7 cellular contexts compared by ENCODE assay signal in the genomic region with DNA sequence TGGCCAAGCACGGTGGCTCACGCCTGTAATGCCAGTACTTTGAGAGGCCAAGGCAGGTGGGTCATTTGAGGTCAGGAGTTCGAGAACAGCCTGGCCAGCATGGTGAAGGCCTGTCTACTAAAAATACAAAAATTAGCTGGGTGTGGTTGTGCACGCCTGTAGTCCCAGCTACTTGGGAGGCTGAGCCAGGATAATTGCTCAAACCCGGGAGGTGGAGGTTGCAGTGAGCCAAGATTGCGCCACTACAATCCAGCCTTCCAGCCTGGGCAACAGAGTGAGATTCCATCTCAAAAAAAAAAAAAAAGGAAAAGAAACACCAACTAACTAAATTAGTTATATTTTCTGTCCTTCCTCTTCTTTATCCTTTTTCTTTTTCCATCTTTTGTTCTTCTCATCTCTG.
DNase-seq lines count a peak whose midpoint lies in the region; ATAC-seq and TF ChIP-seq lines count a peak whose summit lies in the region.
"Not testable (repeated sequence)": the region's sequence is repeated elsewhere in the genome, so short reads cannot be mapped to it uniquely, and the experiment has no call there.

No MANE protein-coding gene starts in this region.

- not testable (repeated sequence) for TF ChIP-seq CTCF in activated CD8-positive, alpha-beta T cell treated with anti-CD3 and anti-CD28 coated beads for 36 hours (IDR thresholded peaks at IDR 0.05); ascending aorta (IDR thresholded peaks at IDR 0.05); psoas muscle (IDR thresholded peaks at IDR 0.05)

- peaks cover 52 to 91% (median 66%) of the 10 kb centered on the region in 4 donors for H3K4me1 Mint-ChIP-seq in CD4-positive, alpha-beta memory T cell
- H3K4me1 Mint-ChIP-seq in T-cell, result peaks cover 84 to 87% (median 86%) of the 10 kb centered on the region in 3 donors
- peaks cover 81% of the 10 kb centered on the region for H3K4me1 Mint-ChIP-seq in activated CD8-positive, alpha-beta T cell treated with anti-CD3 and anti-CD28 coated beads for 36 hours (ENCODE audit: low read depth)
- H3K4me1 Mint-ChIP-seq in naive thymus-derived CD8-positive, alpha-beta T cell, result peaks cover 33 to 90% (median 70%) of the 10 kb centered on the region in 4 donors

- ATAC-seq in T-cell (replicated peaks in 1 of 4); activated CD8-positive, alpha-beta T cell treated with anti-CD3 and anti-CD28 coated beads for 36 hours; naive thymus-derived CD8-positive, alpha-beta T cell: not testable (repeated sequence)
- peak; percentile 45 for ATAC-seq in Right ventricle myocardium inferior
- peak in 2 of 4 donors; percentile 40 to 43 for ATAC-seq in psoas muscle

- peak overlapping the region in 5 of 8 donors; percentile 5 to 27 (median 13) for H3K4me3 Mint-ChIP-seq in CD4-positive, alpha-beta memory T cell
- H3K4me3 Mint-ChIP-seq in T-cell, result peak overlapping the region in 1 of 3 donors; percentile 3
- not testable (repeated sequence) for H3K4me3 Mint-ChIP-seq in activated CD8-positive, alpha-beta T cell treated with anti-CD3 and anti-CD28 coated beads for 36 hours
- peak overlapping the region in 5 of 10 donors; percentile 6 to 53 (median 14) for H3K4me3 Mint-ChIP-seq in naive thymus-derived CD8-positive, alpha-beta T cell

- peaks cover 15% of the 10 kb centered on the region for H3K36me3 ChIP-seq in CD4-positive, alpha-beta memory T cell (ENCODE audit: insufficient read depth, low read length)
- H3K36me3 ChIP-seq in ascending aorta, result not testable (repeated sequence)
- H3K36me3 ChIP-seq in psoas muscle (ENCODE audit: insufficient read depth in 1 of 2, low read depth in 1 of 2), result peaks cover 4 to 38% of the 10 kb centered on the region in 2 donors

- 37 to 60% (median 39%) methylated on average over 6 of the region's 6 CpGs for WGBS in psoas muscle, 3 donors

- not testable (repeated sequence) for H3K27me3 ChIP-seq in CD4-positive, alpha-beta memory T cell (ENCODE audit: insufficient read depth, low read length); ascending aorta; psoas muscle (ENCODE audit: insufficient read depth in 3 of 3, low read length in 2 of 3)

- not testable (repeated sequence) for H3K27ac ChIP-seq in CD4-positive, alpha-beta memory T cell (ENCODE audit: low read depth, low read length)
- H3K27ac ChIP-seq in ascending aorta (peak overlapping the region; percentile 58 to 91), psoas muscle (peak overlapping the region; percentile 82)

- not testable (repeated sequence) for H3K9me3 Mint-ChIP-seq in CD4-positive, alpha-beta memory T cell; T-cell; activated CD8-positive, alpha-beta T cell treated with anti-CD3 and anti-CD28 coated beads for 36 hours; naive thymus-derived CD8-positive, alpha-beta T cell

- not testable (repeated sequence) for H3K27me3 Mint-ChIP-seq in CD4-positive, alpha-beta memory T cell; T-cell; activated CD8-positive, alpha-beta T cell treated with anti-CD3 and anti-CD28 coated beads for 36 hours; naive thymus-derived CD8-positive, alpha-beta T cell

- not testable (repeated sequence) for DNase-seq in CD4-positive, alpha-beta memory T cell; T-cell; activated CD8-positive, alpha-beta T cell treated with anti-CD3 and anti-CD28 coated beads for 36 hours; ascending aorta (ENCODE audit: low spot score in 2 of 2); Right ventricle myocardium inferior (ENCODE audit: missing footprints); naive thymus-derived CD8-positive, alpha-beta T cell
- peak; percentile 35 to 51 for DNase-seq in psoas muscle

- peaks cover 52 to 76% of the 10 kb centered on the region in 2 donors for H3K36me3 Mint-ChIP-seq in CD4-positive, alpha-beta memory T cell
- peaks cover 65% of the 10 kb centered on the region for H3K36me3 Mint-ChIP-seq in T-cell
- H3K36me3 Mint-ChIP-seq in activated CD8-positive, alpha-beta T cell treated with anti-CD3 and anti-CD28 coated beads for 36 hours (ENCODE audit: low read depth), result peaks cover 62% of the 10 kb centered on the region
- peaks cover 0 to 83% (median 18%) of the 10 kb centered on the region in 3 donors for H3K36me3 Mint-ChIP-seq in naive thymus-derived CD8-positive, alpha-beta T cell

- intact Hi-C loops in CD4-positive, alpha-beta memory T cell (cut with micrococcal nuclease), result loop anchor here (5.0 kb wide), 1 partner anchor 40 kb away; no protein-coding TSS in a partner anchor
- intact Hi-C loops in activated CD8-positive, alpha-beta T cell treated with anti-CD3 and anti-CD28 coated beads for 36 hours (cut with micrococcal nuclease); ascending aorta (cut with DNase I); Right ventricle myocardium inferior (cut with DNase I); psoas muscle (cut with DNase I): not testable (repeated sequence)

- H3K9me3 ChIP-seq in CD4-positive, alpha-beta memory T cell (ENCODE audit: control insufficient read depth in 1 of 2, low read length in 2 of 2); ascending aorta; psoas muscle: not testable (repeated sequence)

- peaks cover 95% of the 10 kb centered on the region for H3K4me1 ChIP-seq in CD4-positive, alpha-beta memory T cell (ENCODE audit: insufficient read depth, low read length)
- H3K4me1 ChIP-seq in ascending aorta, result peaks cover 7 to 47% of the 10 kb centered on the region in 2 donors
- H3K4me1 ChIP-seq in psoas muscle, result peaks cover 75% of the 10 kb centered on the region

- POLR2A ChIA-PET in CD4-positive, alpha-beta memory T cell (lab: Charles Lee; ENCODE audit: partially characterized antibody), result interaction anchor here (1.1 to 1.2 kb wide), 3 partner anchors 57 to 154 kb away, joined by 3 read pairs; no protein-coding TSS in a partner anchor
- POLR2A ChIA-PET in T-cell (lab: Charles Lee), result interaction anchor here in 1 of 2 donors (1.1 kb wide), 1 partner anchor 19 kb away, joined by 5 read pairs; no protein-coding TSS in a partner anchor
- POLR2A ChIA-PET in activated CD8-positive, alpha-beta T cell treated with anti-CD3 and anti-CD28 coated beads for 36 hours (lab: Charles Lee); naive thymus-derived CD8-positive, alpha-beta T cell (lab: Charles Lee): not testable (repeated sequence)

- CTCF ChIA-PET in CD4-positive, alpha-beta memory T cell (lab: Charles Lee; ENCODE audit: partially characterized antibody), result interaction anchor here (0.6 to 1.7 kb wide), 3 partner anchors 8 to 27 kb away, joined by 3 to 5 read pairs (median 5); no protein-coding TSS in a partner anchor
- CTCF ChIA-PET in T-cell (lab: Charles Lee), result interaction anchor here (0.6 to 0.9 kb wide), 2 partner anchors 8 to 52 kb away, joined by 3 read pairs; no protein-coding TSS in a partner anchor
- CTCF ChIA-PET in activated CD8-positive, alpha-beta T cell treated with anti-CD3 and anti-CD28 coated beads for 36 hours (lab: Charles Lee), result not testable (repeated sequence)

- not testable (repeated sequence) for H3K4me3 ChIP-seq in CD4-positive, alpha-beta memory T cell (ENCODE audit: low read length in 2 of 2); ascending aorta; psoas muscle

- H3K27ac Mint-ChIP-seq in CD4-positive, alpha-beta memory T cell, result peak overlapping the region in 3 of 7 donors; percentile 70 to 83 (median 81)
- peak overlapping the region; percentile 28 to 70 for H3K27ac Mint-ChIP-seq in T-cell
- peak overlapping the region; percentile 64 for H3K27ac Mint-ChIP-seq in activated CD8-positive, alpha-beta T cell treated with anti-CD3 and anti-CD28 coated beads for 36 hours
- H3K27ac Mint-ChIP-seq in naive thymus-derived CD8-positive, alpha-beta T cell, result peak overlapping the region in 9 of 10 donors; percentile 18 to 81 (median 59)
